ENCODE assay signal across 7 cellular contexts in genomic region chr15:61374848-61375247, GRCh38.
"Had no signal": no experiment of that assay in that cellular context is flagged by ENCODE, and none has a peak within 500 bp of the region (broad histone marks: within the 10 kb centered on the region; RNA-seq: fewer than 3 reads in every experiment).

No MANE protein-coding gene starts in this region.

- H3K27ac ChIP-seq: HL-60, KMS-11 had no signal

- ATAC-seq: K562 had no signal

- DNase-seq: IMR-90, KBM-7, KG1 had no signal

- H3K4me3 ChIP-seq: K562 had no signal

- H3K9ac ChIP-seq: KMS-11 had no signal

- FAIRE-seq: HTR-8/SVneo, K562 had no signal

- H3K4me2 ChIP-seq: KMS-11 had no signal
